ENCODE assay signal across 8 cellular contexts in the genomic region with DNA sequence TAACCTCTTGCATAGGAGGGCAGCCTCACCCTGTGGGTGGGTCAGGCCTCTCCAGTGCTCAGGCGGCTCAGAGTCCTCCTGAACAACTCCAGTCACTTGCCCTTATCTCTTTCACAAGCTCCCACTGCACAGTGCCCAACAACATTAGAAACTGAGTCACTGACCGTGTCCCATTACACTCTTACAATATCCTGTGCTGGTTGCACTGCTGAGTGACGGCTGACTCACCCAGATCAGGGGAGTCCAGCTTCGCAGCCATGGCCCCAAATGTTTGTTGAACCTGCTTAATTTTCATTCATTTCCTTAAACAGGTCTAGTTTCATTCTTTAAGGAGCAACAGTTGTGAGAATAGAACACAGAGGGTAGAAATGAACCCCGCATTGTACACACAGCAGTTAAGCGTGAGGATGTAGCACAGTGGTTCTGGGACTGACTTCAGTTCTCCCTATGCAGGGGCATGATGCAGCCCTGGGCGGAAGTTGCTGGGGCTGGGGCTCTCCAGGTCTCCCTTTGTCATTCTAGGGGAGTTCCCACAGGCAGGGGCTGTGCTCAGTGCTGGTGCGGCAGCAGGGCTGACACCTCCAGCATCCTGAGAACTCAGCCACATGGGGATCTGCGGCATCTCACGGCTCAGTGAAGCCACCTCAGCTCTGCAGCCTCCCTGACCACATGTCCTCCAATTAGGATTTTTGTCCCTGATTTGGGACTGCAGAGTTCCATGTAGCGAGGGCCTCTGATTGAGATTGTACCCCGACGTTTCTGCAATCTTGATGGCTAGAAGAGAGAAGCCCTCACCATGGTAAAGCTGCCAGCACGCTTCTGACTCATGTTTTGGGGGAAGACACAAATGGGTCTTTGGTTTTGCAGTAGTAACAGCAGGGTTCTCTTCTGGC.
A peak's percentile ranks its signal among the peaks of the same experiment; 100 is the strongest.
DNase-seq lines count a peak whose midpoint lies in the region; ATAC-seq lines count a peak whose summit lies in the region.

No MANE protein-coding gene starts in this region.

- H3K27ac Mint-ChIP-seq in stimulated activated memory B cell treated with anti-CD40 and anti-IgM and Interleukin-4, amounts not matched to agents 10 μg/mL and 1 μg/mL and 100 μg/mL, for 72 hours = peak overlapping the region; percentile 87

- DNase-seq in HS-5 (ENCODE audit: low read depth) = peak; percentile 24
- peak; percentile 74 for DNase-seq in activated T-cell treated with anti-CD3 and anti-CD28 coated beads, Interleukin-2, amount 50 U/mL, for 1 hour
- DNase-seq in iPS-NIHi11 (ENCODE audit: low spot score) = peak; percentile 74
- no peak for DNase-seq in NCI-H2029 (lab: John Stamatoyannopoulos, UW)
- DNase-seq in DMS114 treated with DMSO at 0.1 percent for 48 hours (lab: John Stamatoyannopoulos, UW; ENCODE audit: unreplicated experiment) = no peak

- H3K27ac ChIP-seq in BLaER1 treated with 17β-estradiol and CSF1 and Interleukin-3, amounts not matched to agents 10 nM and 100 nM = peak overlapping the region in 6 of 11 experiments; percentile 5 to 32 (median 26); a peak in 7 of 22 replicates

- H3K27me3 ChIP-seq in BLaER1 treated with 17β-estradiol and CSF1 and Interleukin-3, amounts not matched to agents 10 nM and 100 nM = no peaks in the 10 kb centered on the region

- peak overlapping the region in 5 of 11 experiments; percentile 3 to 43 (median 12); a peak in 3 of 22 replicates for H3K9ac ChIP-seq in BLaER1 treated with 17β-estradiol and CSF1 and Interleukin-3, amounts not matched to agents 10 nM and 100 nM

- peaks cover 0 to 19% (median 7%) of the 10 kb centered on the region in 11 experiments; a peak in 13 of 22 replicates for H3K9me3 ChIP-seq in BLaER1 treated with 17β-estradiol and CSF1 and Interleukin-3, amounts not matched to agents 10 nM and 100 nM (replicated peaks in 1 of 11)

- peaks cover 64% of the 10 kb centered on the region for H3K4me1 Mint-ChIP-seq in stimulated activated memory B cell treated with anti-CD40 and anti-IgM and Interleukin-4, amounts not matched to agents 10 μg/mL and 1 μg/mL and 100 μg/mL, for 72 hours

- peak overlapping the region; percentile 52 for H3K4me3 Mint-ChIP-seq in stimulated activated memory B cell treated with anti-CD40 and anti-IgM and Interleukin-4, amounts not matched to agents 10 μg/mL and 1 μg/mL and 100 μg/mL, for 72 hours

- H3K36me3 Mint-ChIP-seq in stimulated activated memory B cell treated with anti-CD40 and anti-IgM and Interleukin-4, amounts not matched to agents 10 μg/mL and 1 μg/mL and 100 μg/mL, for 72 hours = peaks cover 14% of the 10 kb centered on the region

- peaks cover 0 to 32% (median 18%) of the 10 kb centered on the region in 11 experiments; a peak in 16 of 22 replicates for H4K20me1 ChIP-seq in BLaER1 treated with 17β-estradiol and CSF1 and Interleukin-3, amounts not matched to agents 10 nM and 100 nM

- H3K4me2 ChIP-seq in BLaER1 treated with 17β-estradiol and CSF1 and Interleukin-3, amounts not matched to agents 10 nM and 100 nM = peak overlapping the region; percentile 70 to 97 (median 89)

- H3K9me3 Mint-ChIP-seq in stimulated activated memory B cell treated with anti-CD40 and anti-IgM and Interleukin-4, amounts not matched to agents 10 μg/mL and 1 μg/mL and 100 μg/mL, for 72 hours = no peaks in the 10 kb centered on the region

- peak overlapping the region in 1 of 10 experiments; percentile 23; a peak in 1 of 20 replicates for H3K4me3 ChIP-seq in BLaER1 treated with 17β-estradiol and CSF1 and Interleukin-3, amounts not matched to agents 10 nM and 100 nM

- ATAC-seq in GM21381 (IDR thresholded peaks at IDR 0.05; ENCODE audit: unreplicated experiment) = peak; percentile 80
- ATAC-seq in stimulated activated memory B cell treated with anti-CD40 and anti-IgM and Interleukin-4, amounts not matched to agents 10 μg/mL and 1 μg/mL and 100 μg/mL, for 72 hours = peak; percentile 95

- H3K4me1 ChIP-seq in BLaER1 treated with 17β-estradiol and CSF1 and Interleukin-3, amounts not matched to agents 10 nM and 100 nM = peaks cover 62 to 82% (median 74%) of the 10 kb centered on the region in 10 experiments

- H3K27me3 Mint-ChIP-seq in stimulated activated memory B cell treated with anti-CD40 and anti-IgM and Interleukin-4, amounts not matched to agents 10 μg/mL and 1 μg/mL and 100 μg/mL, for 72 hours = no peaks in the 10 kb centered on the region

- H3K36me3 ChIP-seq in BLaER1 treated with 17β-estradiol and CSF1 and Interleukin-3, amounts not matched to agents 10 nM and 100 nM = peaks cover 9 to 34% (median 17%) of the 10 kb centered on the region in 11 experiments; a peak in 20 of 22 replicates

Comparison
In these comparisons a context has a peak if more than half of its experiments do, and no peak if none do; other contexts are left out.
1. DNase-seq: peak in HS-5 (single experiment), activated T-cell treated with anti-CD3 and anti-CD28 coated beads, Interleukin-2, amount 50 U/mL, for 1 hour (single experiment) and iPS-NIHi11 (single experiment); none in NCI-H2029 (single experiment) and DMS114 treated with DMSO at 0.1 percent for 48 hours (single experiment).